ENCODE assay signal across 1 cellular context in the genomic region with DNA sequence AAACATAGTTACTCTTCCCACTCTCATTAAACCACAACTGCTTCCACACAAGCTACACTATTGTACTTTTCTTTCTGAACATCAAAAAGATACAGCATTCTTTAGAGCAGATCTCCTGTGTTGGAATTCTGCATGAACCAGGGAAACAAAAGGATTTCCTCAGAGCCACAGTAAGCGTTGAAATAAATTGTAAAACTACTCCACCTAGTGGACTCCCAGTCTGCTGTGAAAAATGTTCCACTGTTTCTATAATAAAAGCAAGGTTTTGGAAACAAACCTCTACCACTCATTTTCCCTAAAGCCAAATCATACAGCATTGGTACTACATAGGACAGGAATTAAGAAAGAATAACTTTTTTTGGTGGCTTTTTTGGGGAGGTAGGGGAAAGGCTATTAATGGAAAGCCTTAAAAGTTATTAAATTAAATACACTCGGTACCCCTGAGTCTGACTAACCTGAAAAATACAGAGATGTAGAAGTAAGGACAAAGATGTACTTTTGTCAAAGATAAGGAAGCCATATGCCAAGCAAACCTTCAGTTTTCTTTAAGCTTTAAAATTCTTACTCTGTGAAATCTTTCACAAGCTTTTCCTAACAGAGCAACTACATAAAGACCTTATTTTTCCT.
TF ChIP-seq lines count a peak whose summit lies in the region.

No MANE protein-coding gene starts in this region.

TF ChIP-seq in HCT116, 20 proteins besides CTCF, POLR2A, EP300 and RAD21 (continued from another document):
- TF ChIP-seq, protein P1, sequence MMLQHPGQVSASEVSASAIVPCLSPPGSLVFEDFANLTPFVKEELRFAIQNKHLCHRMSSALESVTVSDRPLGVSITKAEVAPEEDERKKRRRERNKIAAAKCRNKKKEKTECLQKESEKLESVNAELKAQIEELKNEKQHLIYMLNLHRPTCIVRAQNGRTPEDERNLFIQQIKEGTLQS (IDR thresholded peaks at IDR 0.05), result no peak
- TF ChIP-seq EZH2phosphoT487 (IDR thresholded peaks at IDR 0.05; ENCODE audit: borderline replicate concordance) (no peak), ELF1 (IDR thresholded peaks at IDR 0.05; ENCODE audit: borderline replicate concordance, low read depth) (no peak), SRF (IDR thresholded peaks at IDR 0.05; ENCODE audit: low read depth) (no peak), JUND (IDR thresholded peaks at IDR 0.05) (no peak), FOSL1 (IDR thresholded peaks at IDR 0.05; ENCODE audit: low read depth) (no peak), ZFX (IDR thresholded peaks at IDR 0.05) (no peak), CBX3 (IDR thresholded peaks at IDR 0.05; ENCODE audit: low read depth) (no peak), YY1 (IDR thresholded peaks at IDR 0.05; ENCODE audit: extremely low read depth, insufficient replicate concordance, low read depth, low read length) (no peak)
